In the genomic region with DNA sequence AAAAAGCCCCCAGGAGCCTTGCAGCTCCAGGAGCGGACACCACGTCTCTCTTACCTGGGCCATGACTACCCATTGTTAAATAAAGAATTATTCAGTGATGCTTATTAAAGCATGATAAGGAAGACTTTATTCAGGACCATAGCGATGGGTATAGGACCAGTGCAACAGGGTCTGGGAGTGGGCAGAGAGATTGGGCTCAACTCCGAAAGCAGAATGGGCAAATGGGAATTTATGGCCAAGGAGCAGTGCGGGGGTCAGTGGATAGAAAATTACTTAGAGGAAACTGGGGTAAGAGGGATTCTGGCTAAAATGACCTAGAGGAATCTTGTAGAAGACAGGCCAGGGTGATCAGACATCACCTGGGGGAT, we compare ENCODE assay signal across 8 cellular contexts. TPM values are rescaled to one million over a fixed set of nuclear protein-coding genes. Genes with fewer than 3 reads are reported as not detected.
DNase-seq lines count a peak whose midpoint lies in the region; ATAC-seq and TF ChIP-seq lines count a peak whose summit lies in the region.

No MANE protein-coding gene starts in this region.

- in situ Hi-C loops in GM23248 (cut with MboI), result loop anchor here (25.0 kb wide), 1 partner anchor 721 kb away; no protein-coding TSS in a partner anchor

- H3K9me2 ChIP-seq in GM23248 (ENCODE audit: insufficient read depth), result no peaks in the 10 kb centered on the region

- CTCF ChIA-PET in T-cell (lab: Charles Lee) (no interaction called here), RWPE1 (lab: Yijun Ruan, JAX) (interaction anchor here (0.6 to 0.7 kb wide), 2 partner anchors 232 to 332 kb away, joined by 3 to 5 read pairs; no protein-coding TSS in a partner anchor)

- H3K27ac ChIP-seq in GM23248 (no peak overlapping the region), heart right ventricle (peak overlapping the region in 9 of 10 donors; percentile 42 to 96 (median 93)), smooth muscle cell (ENCODE audit: low read depth) (no peak overlapping the region), RWPE1 (no peak overlapping the region)

- H4K20me1 ChIP-seq in GM23248 (ENCODE audit: insufficient read depth) (no peaks in the 10 kb centered on the region), smooth muscle cell (ENCODE audit: low read depth) (no peaks in the 10 kb centered on the region)

- H3K4me3 ChIP-seq in GM23248 (peak overlapping the region; percentile 96), heart right ventricle (peak overlapping the region in 9 of 10 donors; percentile 74 to 98 (median 82)), smooth muscle cell (peak overlapping the region; percentile 88)

- H3K9ac ChIP-seq in GM23248 (peak overlapping the region; percentile 86), smooth muscle cell (ENCODE audit: low read depth) (no peak overlapping the region)

- H3K36me3 ChIP-seq in GM23248 (ENCODE audit: low read depth) (peaks cover 19% of the 10 kb centered on the region; the same call in 1 of the 2 replicates), heart right ventricle (peaks cover 0 to 32% (median 18%) of the 10 kb centered on the region in 9 donors), smooth muscle cell (ENCODE audit: low read depth) (peaks cover 9% of the 10 kb centered on the region)

- H3K4me1 ChIP-seq in GM23248 (ENCODE audit: insufficient read depth) (peaks cover 10% of the 10 kb centered on the region; the same call in 1 of the 2 replicates), heart right ventricle (peaks cover 0 to 40% (median 27%) of the 10 kb centered on the region in 9 donors), smooth muscle cell (ENCODE audit: low read depth) (peaks cover 12% of the 10 kb centered on the region)

- peaks cover 26 to 34% (median 34%) of the 10 kb centered on the region in 3 donors for H3K4me1 Mint-ChIP-seq in T-cell

- WGBS in GM23248 (ENCODE audit: low coverage in 1 of 2, low lambda C conversion rate in 2 of 2, missing lambda C conversion rate in 2 of 2), 2 experiments, result 57 to 59% methylated on average over 5 of the region's 5 CpGs
- 57 to 59% methylated on average over 5 of the region's 5 CpGs for WGBS in heart right ventricle, 2 donors
- WGBS in smooth muscle cell (ENCODE audit: low lambda C conversion rate), result 61% methylated on average over 5 of the region's 5 CpGs

- POLR2A ChIA-PET in T-cell (lab: Charles Lee), result no interaction called here
- POLR2A ChIA-PET in RWPE1 (lab: Yijun Ruan, JAX; ENCODE audit: low non-redundant PET), result no interaction called here

- H3K4me2 ChIP-seq in GM23248 (ENCODE audit: unreplicated experiment) (peak overlapping the region; percentile 93), smooth muscle cell (peak overlapping the region; percentile 88)

- H3K27me3 Mint-ChIP-seq in T-cell, result no peaks in the 10 kb centered on the region

- H3K9me3 Mint-ChIP-seq in T-cell, result no peaks in the 10 kb centered on the region

- H3K79me2 ChIP-seq in GM23248 (ENCODE audit: insufficient read depth), result peaks cover 31% of the 10 kb centered on the region
- H3K79me2 ChIP-seq in smooth muscle cell (ENCODE audit: low read depth), result peaks cover 33% of the 10 kb centered on the region

- peak overlapping the region; percentile 93 to 95 for H3K27ac Mint-ChIP-seq in T-cell

- H2AFZ ChIP-seq in GM23248 (peak overlapping the region; percentile 100), smooth muscle cell (ENCODE audit: low read depth) (peak overlapping the region; percentile 94)

- DNase-seq in GM23248 (no peak), T-cell (no peak), heart right ventricle (no peak), smooth muscle cell (lab: John Stamatoyannopoulos, UW; ENCODE audit: unreplicated experiment) (no peak), RWPE1 (ENCODE audit: low spot score) (no peak), NCI-H345 (lab: John Stamatoyannopoulos, UW) (no peak)

- H3K9me3 ChIP-seq in GM23248 (ENCODE audit: low read depth) (no peaks in the 10 kb centered on the region), heart right ventricle (no peaks in the 10 kb centered on the region), smooth muscle cell (replicated peaks; ENCODE audit: low read depth) (no peaks in the 10 kb centered on the region)

- no peak for TF ChIP-seq CTCF in heart right ventricle (IDR thresholded peaks at IDR 0.05)
- no peak for TF ChIP-seq CTCF in smooth muscle cell (IDR thresholded peaks at IDR 0.05; ENCODE audit: borderline replicate concordance, insufficient read depth, poor library complexity, severe bottlenecking)
- TF ChIP-seq CTCF in RWPE1 (conservative IDR thresholded peaks at IDR 0.05; ENCODE audit: low read depth), result no peak

- H3F3A ChIP-seq in GM23248 (ENCODE audit: insufficient read depth) (no peaks in the 10 kb centered on the region), smooth muscle cell (ENCODE audit: low read depth) (no peaks in the 10 kb centered on the region)

- H3K27me3 ChIP-seq in GM23248 (replicated peaks; ENCODE audit: insufficient read depth) (no peaks in the 10 kb centered on the region), heart right ventricle (no peaks in the 10 kb centered on the region), smooth muscle cell (ENCODE audit: low read depth) (no peaks in the 10 kb centered on the region)

- H3K36me3 Mint-ChIP-seq in T-cell, result peaks cover 12% of the 10 kb centered on the region

- H3K4me3 Mint-ChIP-seq in T-cell, result peak overlapping the region; percentile 98 to 99 (median 98)

- intact Hi-C loops in heart right ventricle (cut with DNase I), result loop anchor here in 1 of 10 donors (10.0 kb wide), 1 partner anchor 699 kb away; a partner anchor contains a TSS

- ATAC-seq in T-cell (replicated peaks in 1 of 4) (peak in 1 of 4 experiments; percentile 0), heart right ventricle (peak in 4 of 8 donors; percentile 1 to 22 (median 4)), GM21529 (IDR thresholded peaks at IDR 0.05; ENCODE audit: unreplicated experiment) (no peak), GM19452 (IDR thresholded peaks at IDR 0.05; ENCODE audit: unreplicated experiment) (no peak)

RNA-seq across cellular contexts. Expression of a gene that starts 0.6 kb away (rescaled TPM):
- 91.4 and 122 TPM in 2 replicates for total RNA-seq in GM23248 (2014; rRNA removed; shearing (Covaris generic))
- 236 and 237 TPM in 2 replicates for polyA plus RNA-seq in GM23248 (2016; fragmentation: Nextera tagmentation; extraction: Ambion mirVana)
- 100 to 1,000 TPM; 125 to 138 (median 137) TPM for total RNA-seq in T-cell
- total RNA-seq in heart right ventricle, result 100 to 1,000 TPM; 551 to 977 (median 851) TPM
- 1,000 to 10,000 TPM in 1 of 2 donors, 100 to 1,000 TPM in 1; 893 to 1,557 TPM for polyA plus RNA-seq in heart right ventricle
- 226 and 269 TPM in 2 replicates for total RNA-seq in smooth muscle cell
- polyA plus RNA-seq in smooth muscle cell, result 363 and 366 TPM in 2 replicates

Comparison
In these comparisons a context has a peak if more than half of its experiments do, and no peak if none do; other contexts are left out.
1. H3K27ac ChIP-seq: peak in heart right ventricle (9 of 10); none in GM23248 (single experiment), smooth muscle cell (single experiment) and RWPE1 (single experiment).
2. Peak in every context shown above with its lines, with median percentiles within 50 percentile points of each other: H3K4me3 ChIP-seq.